Comparison of ENCODE assay signal across 8 cellular contexts in genomic region chr18:76450452-76450851, GRCh38. TPM values are rescaled to one million over a fixed set of nuclear protein-coding genes. Genes with fewer than 3 reads are reported as not detected.
DNase-seq lines count a peak whose midpoint lies in the region; ATAC-seq, FAIRE-seq and TF ChIP-seq lines count a peak whose summit lies in the region.

No MANE protein-coding gene starts in this region.

- H3K36me3 ChIP-seq in lung (ENCODE audit: control insufficient read depth in 2 of 2, insufficient read depth in 2 of 2, low read length in 2 of 2) (no peaks in the 10 kb centered on the region), transverse colon (no peaks in the 10 kb centered on the region)

- intact Hi-C loops in activated CD4-positive, alpha-beta T cell treated with anti-CD3 and anti-CD28 coated beads for 36 hours (cut with DNase I, micrococcal nuclease), result loop anchor here in 1 of 2 experiments (2.0 kb wide), 1 partner anchor 42 kb away; no protein-coding TSS in a partner anchor
- intact Hi-C loops in transverse colon (cut with DNase I; ENCODE audit: low total_unique reads), result no loop called here

- CTCF ChIA-PET in activated CD4-positive, alpha-beta T cell treated with anti-CD3 and anti-CD28 coated beads for 36 hours (lab: Charles Lee), result no interaction called here

- H3K27me3 ChIP-seq in lung (ENCODE audit: control insufficient read depth, insufficient read depth), result no peaks in the 10 kb centered on the region
- H3K27me3 ChIP-seq in transverse colon, result no peaks in the 10 kb centered on the region

- no peak for TF ChIP-seq POLR2A in transverse colon (IDR thresholded peaks at IDR 0.05)
- no peak for TF ChIP-seq POLR2A in GM12891 (IDR thresholded peaks at IDR 0.05; ENCODE audit: low read depth, low read length)

- 10% methylated on average over 10 of the region's 10 CpGs for WGBS in lung, 2 donors
- 3 to 22% methylated on average over 9 to 10 of the region's 10 CpGs for WGBS in transverse colon (ENCODE audit: low coverage in 1 of 2), 2 donors

- peaks cover 7% of the 10 kb centered on the region for H3K27me3 Mint-ChIP-seq in activated CD4-positive, alpha-beta T cell treated with anti-CD3 and anti-CD28 coated beads for 36 hours

- POLR2A ChIA-PET in activated CD4-positive, alpha-beta T cell treated with anti-CD3 and anti-CD28 coated beads for 36 hours (lab: Charles Lee), result interaction anchor here (0.6 kb wide), 1 partner anchor 1514 kb away, joined by 4 read pairs; no protein-coding TSS in a partner anchor

- H3K9me3 ChIP-seq in lung (ENCODE audit: control insufficient read depth in 2 of 2, insufficient read depth in 1 of 2, low read length in 1 of 2) (no peaks in the 10 kb centered on the region), transverse colon (no peaks in the 10 kb centered on the region)

- no peak for TF ChIP-seq EP300 in transverse colon (IDR thresholded peaks at IDR 0.05; ENCODE audit: low read depth)

- no peaks in the 10 kb centered on the region for H3K36me3 Mint-ChIP-seq in activated CD4-positive, alpha-beta T cell treated with anti-CD3 and anti-CD28 coated beads for 36 hours (ENCODE audit: low read depth)

- H3K4me1 ChIP-seq in lung (ENCODE audit: control insufficient read depth in 2 of 2, insufficient read depth in 2 of 2, low read length in 2 of 2) (peaks cover 10 to 20% of the 10 kb centered on the region in 2 donors), transverse colon (peaks cover 12 to 80% (median 47%) of the 10 kb centered on the region in 4 donors)

- peak overlapping the region; percentile 74 for H3K4me3 Mint-ChIP-seq in activated CD4-positive, alpha-beta T cell treated with anti-CD3 and anti-CD28 coated beads for 36 hours

- in situ Hi-C loops in transverse colon (cut with MboI; ENCODE audit: low pct_ligation_motif_present in 1 of 4, low pct_unique_long_range_greater_than_20kb in 1 of 4, low sequenced_read_pairs in 3 of 4), result no loop called here

- H3K27ac ChIP-seq in lung (ENCODE audit: low read depth in 1 of 2, low read length in 1 of 2) (peak overlapping the region; percentile 61 to 89), transverse colon (peak overlapping the region; percentile 74 to 86 (median 82))

- TF ChIP-seq CTCF in cardiac fibroblast (IDR thresholded peaks at IDR 0.05; ENCODE audit: low read depth, low read length) (no peak), lung (IDR thresholded peaks at IDR 0.05; ENCODE audit: control extremely low read depth, extremely low read depth) (no peak), transverse colon (IDR thresholded peaks at IDR 0.05) (no peak)

- FAIRE-seq in GM12891 (lab: Jason Lieb, UNC), result no peak

- no peak for DNase-seq in activated CD4-positive, alpha-beta T cell treated with anti-CD3 and anti-CD28 coated beads for 36 hours
- DNase-seq in activated CD4-positive, alpha-beta T cell treated with anti-CD3 and anti-CD28 coated beads for 4 hours, result no peak
- DNase-seq in cardiac fibroblast (ENCODE audit: low read depth in 2 of 2), result peak in 1 of 2 donors; percentile 72
- no peak for DNase-seq in lung (ENCODE audit: low spot score)
- no peak for DNase-seq in transverse colon
- DNase-seq in HK-2 (ENCODE audit: unreplicated experiment), result no peak
- DNase-seq in GM12891 (ENCODE audit: insufficient read length, low spot score), result no peak
- DNase-seq in cerebellar nuclear complex (lab: John Stamatoyannopoulos, UW), result no peak

- ATAC-seq in activated CD4-positive, alpha-beta T cell treated with anti-CD3 and anti-CD28 coated beads for 36 hours, result no peak
- ATAC-seq in lung (ENCODE audit: insufficient read depth, low FRiP score), result no peak

- no peaks in the 10 kb centered on the region for H3K9me3 Mint-ChIP-seq in activated CD4-positive, alpha-beta T cell treated with anti-CD3 and anti-CD28 coated beads for 36 hours (ENCODE audit: low read depth)

- peak overlapping the region; percentile 77 for H3K27ac Mint-ChIP-seq in activated CD4-positive, alpha-beta T cell treated with anti-CD3 and anti-CD28 coated beads for 36 hours

- H3K4me3 ChIP-seq in cardiac fibroblast (replicated peaks in 1 of 2; ENCODE audit: low read depth in 2 of 2, low read length in 2 of 2) (peak overlapping the region; percentile 43 to 57), lung (no peak overlapping the region), transverse colon (peak overlapping the region in 3 of 4 donors; percentile 42 to 48 (median 44))

- H3K4me1 Mint-ChIP-seq in activated CD4-positive, alpha-beta T cell treated with anti-CD3 and anti-CD28 coated beads for 36 hours, result peaks cover 41% of the 10 kb centered on the region

TF ChIP-seq in GM12891, 5 proteins besides CTCF, POLR2A, EP300 and RAD21:
- TF ChIP-seq PAX5 (IDR thresholded peaks at IDR 0.05; ENCODE audit: insufficient read depth, low read length, severe bottlenecking), result no peak
TF ChIP-seq in GM12891: peak in this region for 0.

RNA-seq across cellular contexts. Expression of gene ZNF516, which starts 44.6 kb away (rescaled TPM):
- 1 to 10 TPM; 6.8 to 9.9 TPM for total RNA-seq in activated CD4-positive, alpha-beta T cell treated with anti-CD3 and anti-CD28 coated beads for 36 hours
- 10 to 100 TPM; 44.3 to 45.4 TPM for total RNA-seq in lung
- 1 to 10 TPM; 7.7 to 8.4 TPM for polyA plus RNA-seq in lung
- total RNA-seq in transverse colon, result 10 to 100 TPM; 19.4 to 37.8 (median 26.7) TPM
- polyA plus RNA-seq in GM12891 (2012; ENCODE audit: low read depth, missing spikeins), result 10.7 TPM
